1 cellular context compared by ENCODE assay signal in genomic region chr12:109783135-109783964, GRCh38.
A peak's percentile ranks its signal among the peaks of the same experiment; 100 is the strongest.
TF ChIP-seq lines count a peak whose summit lies in the region.

No MANE protein-coding gene starts in this region.

TF ChIP-seq in H1, 55 proteins besides CTCF, POLR2A, EP300 and RAD21:
- TF ChIP-seq CHD2 (IDR thresholded peaks at IDR 0.05; ENCODE audit: low read length) (no peak), RFX5 (IDR thresholded peaks at IDR 0.05; ENCODE audit: borderline replicate concordance, low read depth, low read length) (no peak), TBP (IDR thresholded peaks at IDR 0.05; ENCODE audit: low read depth, low read length) (no peak), CTBP2 (IDR thresholded peaks at IDR 0.05; ENCODE audit: borderline replicate concordance, insufficient read depth, insufficient read length, low read length) (no peak), YY1 (IDR thresholded peaks at IDR 0.05; ENCODE audit: low read depth, low read length) (peak; percentile 84), SRF (IDR thresholded peaks at IDR 0.05; ENCODE audit: low read depth, low read length) (no peak), RNF2 (IDR thresholded peaks at IDR 0.05; ENCODE audit: borderline replicate concordance, low read depth, low read length, missing control alignments, poor library complexity, severe bottlenecking) (no peak)
TF ChIP-seq in H1: peak in this region for 1.
